ENCODE assay signal across 18 cellular contexts in the genomic region with DNA sequence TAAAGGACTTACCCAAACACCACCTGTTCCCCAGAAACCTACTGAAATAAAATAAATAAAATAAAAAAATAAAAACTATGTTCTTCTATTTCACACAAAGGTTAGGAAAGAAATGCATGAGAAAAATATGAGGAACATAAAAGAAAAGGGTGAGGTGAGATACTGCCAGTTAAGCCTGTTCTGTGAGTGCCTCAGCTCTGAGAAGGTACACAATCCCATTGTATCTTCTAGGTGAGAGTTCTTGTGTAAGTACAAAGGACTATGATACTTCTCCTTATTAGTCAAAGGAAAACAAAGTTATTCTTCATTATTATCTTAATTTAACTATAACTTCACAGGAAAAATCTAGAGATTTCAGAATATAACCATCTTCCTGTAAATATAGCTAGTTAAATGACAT.
DNase-seq lines count a peak whose midpoint lies in the region; ATAC-seq and TF ChIP-seq lines count a peak whose summit lies in the region.
"Had no signal": no experiment of that assay in that cellular context is flagged by ENCODE, and none has a peak within 500 bp of the region (broad histone marks: within the 10 kb centered on the region; RNA-seq: fewer than 3 reads in every experiment).

No MANE protein-coding gene starts in this region.

- no peaks in the 10 kb centered on the region for H4K20me1 ChIP-seq in hepatocyte (ENCODE audit: insufficient read depth, poor library complexity, severe bottlenecking)

- intact Hi-C loops in vagina (cut with DNase I): no loop called here

- peaks cover 8% of the 10 kb centered on the region for H3K79me2 ChIP-seq in hepatocyte

- H3K4me1 ChIP-seq in hepatocyte (ENCODE audit: insufficient read depth): peaks cover 10% of the 10 kb centered on the region
- H3K4me1 ChIP-seq in vagina: no peaks in the 10 kb centered on the region

- no peaks in the 10 kb centered on the region for H3K9me2 ChIP-seq in hepatocyte (replicated peaks; ENCODE audit: insufficient read depth)

- DNase-seq in epithelial cell of prostate (ENCODE audit: low read depth, low spot score) (peak; percentile 33), hepatocyte (ENCODE audit: low spot score) (no peak), vagina (ENCODE audit: extremely low spot score in 2 of 2) (no peak)
- no peak for DNase-seq in stimulated activated CD4-positive, alpha-beta T cell treated with anti-CD3 and anti-CD28 coated beads, Interleukin-15, amount 100 ng/mL, for 24 hours
- no peak for DNase-seq in activated CD4-positive, alpha-beta T cell treated with anti-CD3 and anti-CD28 coated beads, Interleukin-2, amount 50 U/mL, for 1 hour
- DNase-seq: C1 segment of cervical spinal cord; CD4-positive, alpha-beta memory T cell; COR-L47; DMS 273 treated with DMSO at 0.1 percent for 48 hours; DMS79; EL; GDM1; H9 had no signal

- H3K9me3 ChIP-seq in hepatocyte (ENCODE audit: low read depth) (no peaks in the 10 kb centered on the region), vagina (no peaks in the 10 kb centered on the region)

- no peak for TF ChIP-seq CTCF in VCaP (conservative IDR thresholded peaks at IDR 0.05)
- no peak for TF ChIP-seq CTCF in hepatocyte (IDR thresholded peaks at IDR 0.05; ENCODE audit: poor library complexity)
- no peak for TF ChIP-seq CTCF in vagina (IDR thresholded peaks at IDR 0.05)

- H2AFZ ChIP-seq in hepatocyte: no peak overlapping the region
- H2AFZ ChIP-seq: GM23338 had no signal

- ATAC-seq in GM18870 (IDR thresholded peaks at IDR 0.05; ENCODE audit: unreplicated experiment): no peak
- ATAC-seq: GM12878, GM23338, HCT116 had no signal

- H3K27me3 ChIP-seq in hepatocyte (no peaks in the 10 kb centered on the region), vagina (no peaks in the 10 kb centered on the region)

- H3K36me3 ChIP-seq in hepatocyte (replicated peaks; ENCODE audit: insufficient read depth, low read depth): no peaks in the 10 kb centered on the region
- H3K36me3 ChIP-seq in vagina: peaks cover 0 to 4% of the 10 kb centered on the region in 2 donors

- TF ChIP-seq POLR2A in vagina (IDR thresholded peaks at IDR 0.05): no peak

- H3K27ac ChIP-seq in VCaP (0 out of 2 replicates have a peak overlapping the region, but pooled peaks have one; percentile 13), epithelial cell of prostate (peak overlapping the region; percentile 33), hepatocyte (peak overlapping the region; percentile 3), vagina (no peak overlapping the region)

- no peak overlapping the region for H3K4me2 ChIP-seq in hepatocyte
- H3K4me2 ChIP-seq: GM23338 had no signal

- H3K4me3 ChIP-seq in hepatocyte (no peak overlapping the region), vagina (no peak overlapping the region)
- H3K4me3 ChIP-seq: GM12878, GM23338 had no signal
